In genomic region chr2:84676295-84676694, GRCh38 we compare ENCODE assay signal across 19 cellular contexts.
DNase-seq lines count a peak whose midpoint lies in the region; TF ChIP-seq lines count a peak whose summit lies in the region.
"Had no signal": no experiment of that assay in that cellular context is flagged by ENCODE, and none has a peak within 500 bp of the region (broad histone marks: within the 10 kb centered on the region; RNA-seq: fewer than 3 reads in every experiment).

No MANE protein-coding gene starts in this region.

- no peaks in the 10 kb centered on the region for H3K36me3 ChIP-seq in esophagus muscularis mucosa
- H3K36me3 ChIP-seq: adrenal gland, HAP-1 had no signal

- H3K27ac ChIP-seq in caudate nucleus (ENCODE audit: low read depth, low read length) (no peak overlapping the region), esophagus muscularis mucosa (replicated peaks in 1 of 4) (no peak overlapping the region)
- H3K27ac ChIP-seq: adrenal gland had no signal

- no peaks in the 10 kb centered on the region for H3K9me3 Mint-ChIP-seq in activated naive CD4-positive, alpha-beta T cell treated with anti-CD3 and anti-CD28 coated beads, Interleukin-2, amount 50 U/mL, for 24 hours
- H3K9me3 Mint-ChIP-seq: immature natural killer cell; nephron progenitor cell; stimulated activated naive CD8-positive, alpha-beta T cell treated with anti-CD3 and anti-CD28 coated beads, Interleukin-15, Interleukin-2, amounts not matched to agents 100 ng/mL and 50 ng/mL, for 24 hours had no signal

- H3K4me3 Mint-ChIP-seq in activated naive CD4-positive, alpha-beta T cell treated with anti-CD3 and anti-CD28 coated beads, Interleukin-2, amount 50 U/mL, for 24 hours: no peak overlapping the region
- H3K4me3 Mint-ChIP-seq: immature natural killer cell; nephron progenitor cell; stimulated activated naive CD8-positive, alpha-beta T cell treated with anti-CD3 and anti-CD28 coated beads, Interleukin-15, Interleukin-2, amounts not matched to agents 100 ng/mL and 50 ng/mL, for 24 hours had no signal

- H3K27me3 Mint-ChIP-seq in activated naive CD4-positive, alpha-beta T cell treated with anti-CD3 and anti-CD28 coated beads, Interleukin-2, amount 50 U/mL, for 24 hours: no peaks in the 10 kb centered on the region
- H3K27me3 Mint-ChIP-seq: stimulated activated naive CD8-positive, alpha-beta T cell treated with anti-CD3 and anti-CD28 coated beads, Interleukin-15, Interleukin-2, amounts not matched to agents 100 ng/mL and 50 ng/mL, for 24 hours had no signal

- no peaks in the 10 kb centered on the region for H3K36me3 Mint-ChIP-seq in activated naive CD4-positive, alpha-beta T cell treated with anti-CD3 and anti-CD28 coated beads, Interleukin-2, amount 50 U/mL, for 24 hours

- H3K27me3 ChIP-seq in esophagus muscularis mucosa: no peaks in the 10 kb centered on the region
- H3K27me3 ChIP-seq: adrenal gland had no signal

- 69% methylated on average over 1 of the region's 1 CpG for WGBS in esophagus muscularis mucosa

- H3K4me3 ChIP-seq in skeletal muscle cell (ENCODE audit: low read depth, low read length) (no peak overlapping the region), esophagus muscularis mucosa (no peak overlapping the region)
- H3K4me3 ChIP-seq: adrenal gland, HAP-1 had no signal

- intact Hi-C loops in esophagus muscularis mucosa (cut with DNase I): no loop called here

- no peak for DNase-seq in activated naive CD4-positive, alpha-beta T cell (lab: John Stamatoyannopoulos, UW)
- DNase-seq in HT1080 (ENCODE audit: low read depth) (peak; percentile 69), dedifferentiated amniotic fluid mesenchymal stem cell (ENCODE audit: extremely low spot score) (peak; percentile 35), skeletal muscle cell (ENCODE audit: low read depth) (peak; percentile 26), caudate nucleus (lab: John Stamatoyannopoulos, UW) (no peak), esophagus muscularis mucosa (ENCODE audit: extremely low spot score) (no peak)
- DNase-seq in activated CD4-positive, alpha-beta T cell treated with anti-CD3 and anti-CD28 coated beads for 4 hours: no peak
- DNase-seq: adrenal gland; COR-L47; GDM1; immature natural killer cell; NCI-H2081 treated with DMSO at 0.1 percent for 48 hours; NCI-H524; nephron progenitor cell; stimulated activated CD4-positive, alpha-beta T cell treated with anti-CD3 and anti-CD28 coated beads, Interleukin-15, amount 100 ng/mL, for 24 hours; T-helper 2 cell had no signal

- no peaks in the 10 kb centered on the region for H3K4me1 ChIP-seq in esophagus muscularis mucosa
- H3K4me1 ChIP-seq: adrenal gland, HAP-1 had no signal

- TF ChIP-seq EP300 in esophagus muscularis mucosa (IDR thresholded peaks at IDR 0.05): no peak

- H3K27ac Mint-ChIP-seq in activated naive CD4-positive, alpha-beta T cell treated with anti-CD3 and anti-CD28 coated beads, Interleukin-2, amount 50 U/mL, for 24 hours: peak overlapping the region; percentile 20
- H3K27ac Mint-ChIP-seq: immature natural killer cell; nephron progenitor cell; stimulated activated naive CD8-positive, alpha-beta T cell treated with anti-CD3 and anti-CD28 coated beads, Interleukin-15, Interleukin-2, amounts not matched to agents 100 ng/mL and 50 ng/mL, for 24 hours had no signal

- H3K9me3 ChIP-seq in esophagus muscularis mucosa: no peaks in the 10 kb centered on the region
- H3K9me3 ChIP-seq: adrenal gland, HAP-1 had no signal

- no peak for TF ChIP-seq CTCF in esophagus muscularis mucosa (IDR thresholded peaks at IDR 0.05)

- TF ChIP-seq POLR2A in esophagus muscularis mucosa (IDR thresholded peaks at IDR 0.05; ENCODE audit: low read depth): no peak

- peaks cover 51% of the 10 kb centered on the region for H3K4me1 Mint-ChIP-seq in activated naive CD4-positive, alpha-beta T cell treated with anti-CD3 and anti-CD28 coated beads, Interleukin-2, amount 50 U/mL, for 24 hours
- H3K4me1 Mint-ChIP-seq: nephron progenitor cell had no signal

Comparison
In these comparisons a context has a peak if more than half of its experiments do, and no peak if none do; other contexts are left out.
1. DNase-seq: peak in HT1080 (single experiment), dedifferentiated amniotic fluid mesenchymal stem cell (single experiment) and skeletal muscle cell (single experiment); none in activated naive CD4-positive, alpha-beta T cell (0 of 4), caudate nucleus (0 of 61), esophagus muscularis mucosa (single experiment) and activated CD4-positive, alpha-beta T cell treated with anti-CD3 and anti-CD28 coated beads for 4 hours (0 of 2).